ENCODE assay signal across 1 cellular context in the genomic region with DNA sequence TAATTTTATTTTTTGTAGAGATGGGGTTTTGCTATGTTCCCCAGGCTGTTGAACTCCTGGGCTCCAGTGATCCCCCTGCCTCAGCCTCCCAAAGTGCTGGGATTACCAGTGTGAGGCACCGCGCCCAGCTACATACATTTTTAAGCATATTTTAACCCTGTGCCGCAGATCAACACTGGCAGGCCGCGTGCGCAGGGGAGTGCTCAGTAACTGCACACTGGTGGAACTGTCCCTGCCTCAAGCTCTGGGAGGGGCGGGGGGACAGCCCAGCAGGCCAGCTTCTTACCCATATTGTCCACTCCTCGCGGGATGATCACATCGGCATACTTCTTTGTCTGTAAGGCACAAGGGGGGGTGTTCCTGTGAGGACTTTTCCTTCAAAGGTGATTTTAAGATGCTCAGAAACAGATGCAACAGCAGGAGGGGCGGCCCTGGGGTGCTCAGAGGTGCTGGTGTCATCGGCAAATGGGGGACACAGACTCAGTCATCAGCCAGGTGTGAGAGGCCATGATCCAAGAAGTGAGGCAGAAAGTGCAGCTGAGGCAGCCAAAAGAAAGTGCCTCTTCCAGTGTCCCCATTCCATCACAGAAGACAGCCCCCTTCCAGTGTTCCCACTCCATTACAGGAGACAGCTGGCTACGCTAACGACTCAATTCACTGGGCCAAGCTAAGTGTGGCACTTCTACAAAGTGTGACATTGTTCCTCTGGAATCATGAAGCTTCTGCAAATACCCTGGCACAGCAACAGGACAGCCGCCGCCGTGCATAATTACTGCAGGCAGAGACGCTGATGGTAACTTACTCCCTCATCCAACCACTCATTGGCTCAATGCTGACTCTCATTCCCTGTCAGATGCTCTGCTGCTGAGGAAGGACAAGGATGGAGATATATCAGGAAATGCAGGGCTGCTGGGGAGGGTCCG.
TF ChIP-seq lines count a peak whose summit lies in the region.

No MANE protein-coding gene starts in this region.

TF ChIP-seq in SK-N-SH treated with all-trans-retinoic acid at 6 μM for 48 hours, 23 proteins besides CTCF, POLR2A, EP300 and RAD21 (continued from another document):
- TF ChIP-seq, protein P1, sequence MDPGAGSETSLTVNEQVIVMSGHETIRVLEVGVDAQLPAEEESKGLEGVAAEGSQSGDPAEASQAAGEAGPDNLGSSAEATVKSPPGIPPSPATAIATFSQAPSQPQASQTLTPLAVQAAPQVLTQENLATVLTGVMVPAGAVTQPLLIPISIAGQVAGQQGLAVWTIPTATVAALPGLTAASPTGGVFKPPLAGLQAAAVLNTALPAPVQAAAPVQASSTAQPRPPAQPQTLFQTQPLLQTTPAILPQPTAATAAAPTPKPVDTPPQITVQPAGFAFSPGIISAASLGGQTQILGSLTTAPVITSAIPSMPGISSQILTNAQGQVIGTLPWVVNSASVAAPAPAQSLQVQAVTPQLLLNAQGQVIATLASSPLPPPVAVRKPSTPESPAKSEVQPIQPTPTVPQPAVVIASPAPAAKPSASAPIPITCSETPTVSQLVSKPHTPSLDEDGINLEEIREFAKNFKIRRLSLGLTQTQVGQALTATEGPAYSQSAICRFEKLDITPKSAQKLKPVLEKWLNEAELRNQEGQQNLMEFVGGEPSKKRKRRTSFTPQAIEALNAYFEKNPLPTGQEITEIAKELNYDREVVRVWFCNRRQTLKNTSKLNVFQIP (CRISPR knock-in tag; IDR thresholded peaks at IDR 0.05; ENCODE audit: borderline replicate concordance, low read depth), result no peak
- TF ChIP-seq ZNF565 (CRISPR knock-in tag; conservative IDR thresholded peaks at IDR 0.05; ENCODE audit: low read depth) (no peak), ZNF70 (CRISPR knock-in tag; IDR thresholded peaks at IDR 0.05) (no peak), BACH2 (CRISPR knock-in tag; IDR thresholded peaks at IDR 0.05; ENCODE audit: borderline replicate concordance) (no peak), GLIS3 (CRISPR knock-in tag; IDR thresholded peaks at IDR 0.05) (no peak), RARB (CRISPR knock-in tag; IDR thresholded peaks at IDR 0.05) (no peak), ZNF8 (CRISPR knock-in tag; IDR thresholded peaks at IDR 0.05) (no peak), ISL1 (CRISPR knock-in tag; IDR thresholded peaks at IDR 0.05) (no peak), ZC3H10 (CRISPR knock-in tag; IDR thresholded peaks at IDR 0.05) (no peak)
- TF ChIP-seq, protein P2, sequence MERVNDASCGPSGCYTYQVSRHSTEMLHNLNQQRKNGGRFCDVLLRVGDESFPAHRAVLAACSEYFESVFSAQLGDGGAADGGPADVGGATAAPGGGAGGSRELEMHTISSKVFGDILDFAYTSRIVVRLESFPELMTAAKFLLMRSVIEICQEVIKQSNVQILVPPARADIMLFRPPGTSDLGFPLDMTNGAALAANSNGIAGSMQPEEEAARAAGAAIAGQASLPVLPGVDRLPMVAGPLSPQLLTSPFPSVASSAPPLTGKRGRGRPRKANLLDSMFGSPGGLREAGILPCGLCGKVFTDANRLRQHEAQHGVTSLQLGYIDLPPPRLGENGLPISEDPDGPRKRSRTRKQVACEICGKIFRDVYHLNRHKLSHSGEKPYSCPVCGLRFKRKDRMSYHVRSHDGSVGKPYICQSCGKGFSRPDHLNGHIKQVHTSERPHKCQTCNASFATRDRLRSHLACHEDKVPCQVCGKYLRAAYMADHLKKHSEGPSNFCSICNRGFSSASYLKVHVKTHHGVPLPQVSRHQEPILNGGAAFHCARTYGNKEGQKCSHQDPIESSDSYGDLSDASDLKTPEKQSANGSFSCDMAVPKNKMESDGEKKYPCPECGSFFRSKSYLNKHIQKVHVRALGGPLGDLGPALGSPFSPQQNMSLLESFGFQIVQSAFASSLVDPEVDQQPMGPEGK (CRISPR knock-in tag; IDR thresholded peaks at IDR 0.05; ENCODE audit: borderline replicate concordance), result no peak
- TF ChIP-seq, protein P3, sequence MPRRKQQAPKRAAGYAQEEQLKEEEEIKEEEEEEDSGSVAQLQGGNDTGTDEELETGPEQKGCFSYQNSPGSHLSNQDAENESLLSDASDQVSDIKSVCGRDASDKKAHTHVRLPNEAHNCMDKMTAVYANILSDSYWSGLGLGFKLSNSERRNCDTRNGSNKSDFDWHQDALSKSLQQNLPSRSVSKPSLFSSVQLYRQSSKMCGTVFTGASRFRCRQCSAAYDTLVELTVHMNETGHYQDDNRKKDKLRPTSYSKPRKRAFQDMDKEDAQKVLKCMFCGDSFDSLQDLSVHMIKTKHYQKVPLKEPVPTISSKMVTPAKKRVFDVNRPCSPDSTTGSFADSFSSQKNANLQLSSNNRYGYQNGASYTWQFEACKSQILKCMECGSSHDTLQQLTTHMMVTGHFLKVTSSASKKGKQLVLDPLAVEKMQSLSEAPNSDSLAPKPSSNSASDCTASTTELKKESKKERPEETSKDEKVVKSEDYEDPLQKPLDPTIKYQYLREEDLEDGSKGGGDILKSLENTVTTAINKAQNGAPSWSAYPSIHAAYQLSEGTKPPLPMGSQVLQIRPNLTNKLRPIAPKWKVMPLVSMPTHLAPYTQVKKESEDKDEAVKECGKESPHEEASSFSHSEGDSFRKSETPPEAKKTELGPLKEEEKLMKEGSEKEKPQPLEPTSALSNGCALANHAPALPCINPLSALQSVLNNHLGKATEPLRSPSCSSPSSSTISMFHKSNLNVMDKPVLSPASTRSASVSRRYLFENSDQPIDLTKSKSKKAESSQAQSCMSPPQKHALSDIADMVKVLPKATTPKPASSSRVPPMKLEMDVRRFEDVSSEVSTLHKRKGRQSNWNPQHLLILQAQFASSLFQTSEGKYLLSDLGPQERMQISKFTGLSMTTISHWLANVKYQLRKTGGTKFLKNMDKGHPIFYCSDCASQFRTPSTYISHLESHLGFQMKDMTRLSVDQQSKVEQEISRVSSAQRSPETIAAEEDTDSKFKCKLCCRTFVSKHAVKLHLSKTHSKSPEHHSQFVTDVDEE (CRISPR knock-in tag; IDR thresholded peaks at IDR 0.05), result no peak
- TF ChIP-seq, protein P4, sequence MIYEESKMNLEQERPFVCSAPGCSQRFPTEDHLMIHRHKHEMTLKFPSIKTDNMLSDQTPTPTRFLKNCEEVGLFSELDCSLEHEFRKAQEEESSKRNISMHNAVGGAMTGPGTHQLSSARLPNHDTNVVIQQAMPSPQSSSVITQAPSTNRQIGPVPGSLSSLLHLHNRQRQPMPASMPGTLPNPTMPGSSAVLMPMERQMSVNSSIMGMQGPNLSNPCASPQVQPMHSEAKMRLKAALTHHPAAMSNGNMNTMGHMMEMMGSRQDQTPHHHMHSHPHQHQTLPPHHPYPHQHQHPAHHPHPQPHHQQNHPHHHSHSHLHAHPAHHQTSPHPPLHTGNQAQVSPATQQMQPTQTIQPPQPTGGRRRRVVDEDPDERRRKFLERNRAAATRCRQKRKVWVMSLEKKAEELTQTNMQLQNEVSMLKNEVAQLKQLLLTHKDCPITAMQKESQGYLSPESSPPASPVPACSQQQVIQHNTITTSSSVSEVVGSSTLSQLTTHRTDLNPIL (CRISPR knock-in tag; IDR thresholded peaks at IDR 0.05; ENCODE audit: low read depth), result no peak
TF ChIP-seq in SK-N-SH treated with all-trans-retinoic acid at 6 μM for 48 hours: peak in this region for 0.
